Comparison of ENCODE assay signal across 9 cellular contexts in the genomic region with DNA sequence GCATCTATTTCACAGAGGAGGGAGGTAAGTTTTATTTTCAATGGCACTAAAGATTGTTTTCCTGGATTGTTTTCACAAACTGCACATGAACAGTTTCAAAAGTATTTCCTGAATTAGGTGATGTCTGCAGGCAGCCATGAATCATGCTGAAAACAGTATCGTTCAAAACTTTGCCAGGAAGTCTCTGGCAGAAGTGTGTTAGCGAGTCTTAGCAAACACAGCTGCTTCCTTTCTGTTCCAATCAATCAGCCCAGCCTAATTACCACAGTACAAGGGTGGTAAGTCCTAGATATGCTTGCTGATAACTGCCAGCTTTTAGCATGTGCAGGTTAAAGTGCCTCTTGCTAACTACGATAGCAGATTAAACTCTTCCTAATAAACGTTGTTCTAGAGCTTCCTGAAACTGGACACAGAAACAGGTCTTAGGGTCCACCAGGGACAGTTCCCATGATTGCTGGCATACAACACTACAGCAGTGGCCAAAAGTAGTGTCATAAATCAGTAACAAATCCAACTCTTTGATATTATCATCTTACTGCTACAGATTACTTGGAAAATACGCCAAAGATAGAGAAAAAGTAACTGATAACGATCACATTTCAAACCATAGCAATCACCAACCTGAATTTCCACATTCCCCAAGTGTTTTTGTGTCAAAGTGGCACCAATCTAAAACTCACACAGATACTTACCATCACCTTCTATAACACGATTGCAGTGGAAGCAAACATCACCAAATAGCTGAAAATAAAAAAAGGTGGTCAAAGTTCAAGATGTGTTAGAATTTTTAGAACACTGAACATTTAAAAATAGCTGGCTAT. TPM values are rescaled to one million over a fixed set of nuclear protein-coding genes. Genes with fewer than 3 reads are reported as not detected.
DNase-seq lines count a peak whose midpoint lies in the region; ATAC-seq and TF ChIP-seq lines count a peak whose summit lies in the region.
"Not testable (repeated sequence)": the region's sequence is repeated elsewhere in the genome, so short reads cannot be mapped to it uniquely, and the experiment has no call there.
"Had no signal": no experiment of that assay in that cellular context is flagged by ENCODE, and none has a peak within 500 bp of the region (broad histone marks: within the 10 kb centered on the region; RNA-seq: fewer than 3 reads in every experiment).

No MANE protein-coding gene starts in this region.

- BruUV-seq in Caco-2 (replicated peaks; lab: Mats Ljungman, UMichigan) (TSS peak; percentile 63), PC-3 (replicated peaks; lab: Mats Ljungman, UMichigan) (TSS peak; percentile 87)

- not testable (repeated sequence) for H3K27me3 Mint-ChIP-seq in Caco-2 (ENCODE audit: insufficient read depth, unreplicated experiment); activated T-helper 17 cell treated with anti-CD3 and anti-CD28 coated beads, Interleukin-2, amount 50 U/mL, for 72 hours

- not testable (repeated sequence) for H3K4me1 Mint-ChIP-seq in Caco-2 (ENCODE audit: low read depth, unreplicated experiment); activated T-helper 17 cell treated with anti-CD3 and anti-CD28 coated beads, Interleukin-2, amount 50 U/mL, for 72 hours

- DNase-seq in Caco-2; PC-3; heart right ventricle; left lung; omental fat pad (ENCODE audit: low spot score); thoracic aorta (ENCODE audit: low spot score): not testable (repeated sequence)

- intact Hi-C loops in Caco-2 (cut with micrococcal nuclease; ENCODE audit: unreplicated experiment); PC-3 (cut with micrococcal nuclease); heart right ventricle (cut with DNase I); left lung (cut with DNase I): not testable (repeated sequence)

- not testable (repeated sequence) for H3K4me1 ChIP-seq in Caco-2; PC-3 (ENCODE audit: insufficient read depth, low read length); heart right ventricle; left lung; thoracic aorta (ENCODE audit: control insufficient read depth in 1 of 2, low read depth in 2 of 2)

- no CpG with 5 or more reads among the region's 7 CpGs for WGBS in heart right ventricle, 2 donors

- not testable (repeated sequence) for H3K9me3 ChIP-seq in Caco-2; PC-3 (ENCODE audit: low read length); heart right ventricle; left lung; thoracic aorta

- H3K36me3 Mint-ChIP-seq in Caco-2 (ENCODE audit: insufficient read depth, unreplicated experiment); activated T-helper 17 cell treated with anti-CD3 and anti-CD28 coated beads, Interleukin-2, amount 50 U/mL, for 72 hours (ENCODE audit: low read depth): not testable (repeated sequence)

- CTCF ChIA-PET in Caco-2 (lab: Charles Lee); PC-3 (lab: Charles Lee): not testable (repeated sequence)

- not testable (repeated sequence) for TF ChIP-seq CTCF in Caco-2 (IDR thresholded peaks at IDR 0.05; ENCODE audit: insufficient read depth in 1 of 2, low read depth in 1 of 2, low read length in 1 of 2, severe bottlenecking in 1 of 2, unreplicated experiment in 1 of 2); PC-3 (conservative IDR thresholded peaks at IDR 0.05; ENCODE audit: low read depth, low read length); heart right ventricle (IDR thresholded peaks at IDR 0.05); left lung (IDR thresholded peaks at IDR 0.05); omental fat pad (IDR thresholded peaks at IDR 0.05); thoracic aorta (IDR thresholded peaks at IDR 0.05)

- H3K27me3 ChIP-seq in Caco-2 (replicated peaks; ENCODE audit: control insufficient read depth, insufficient read depth, low read length); PC-3 (ENCODE audit: low read length); heart right ventricle; left lung; thoracic aorta (replicated peaks; ENCODE audit: insufficient read depth): not testable (repeated sequence)

- not testable (repeated sequence) for H3K27ac ChIP-seq in PC-3 (ENCODE audit: low read length); heart right ventricle; left lung; thoracic aorta

- H3F3A ChIP-seq in PC-3 (ENCODE audit: low read length, unreplicated experiment): not testable (repeated sequence)

- not testable (repeated sequence) for H3K4me3 Mint-ChIP-seq in Caco-2 (ENCODE audit: unreplicated experiment); activated T-helper 17 cell treated with anti-CD3 and anti-CD28 coated beads, Interleukin-2, amount 50 U/mL, for 72 hours

- not testable (repeated sequence) for H3K4me3 ChIP-seq in Caco-2 (ENCODE audit: low read depth, low read length); PC-3 (ENCODE audit: low read length); heart right ventricle; left lung; thoracic aorta

- POLR2A ChIA-PET in Caco-2 (lab: Charles Lee); PC-3 (lab: Charles Lee; ENCODE audit: unreplicated experiment): not testable (repeated sequence)

- H3K9me2 ChIP-seq in PC-3 (replicated peaks; ENCODE audit: low read length): not testable (repeated sequence)

- H3K9ac ChIP-seq in PC-3 (ENCODE audit: low read length): not testable (repeated sequence)

- not testable (repeated sequence) for H3K9me3 Mint-ChIP-seq in Caco-2 (ENCODE audit: unreplicated experiment); activated T-helper 17 cell treated with anti-CD3 and anti-CD28 coated beads, Interleukin-2, amount 50 U/mL, for 72 hours

- ATAC-seq in PC-3 (peak; percentile 73), esophagus mucosa (peak; percentile 85), heart right ventricle (peak; percentile 28 to 88 (median 80)), left lung (peak; percentile 82), omental fat pad (ENCODE audit: low FRiP score) (peak; percentile 89), thoracic aorta (ENCODE audit: insufficient number of reproducible peaks, low FRiP score, low read depth) (peak; percentile 88)
- ATAC-seq in activated T-helper 17 cell treated with anti-CD3 and anti-CD28 coated beads, Interleukin-2, amount 50 U/mL, for 72 hours (replicated peaks): peak; percentile 71

- H2AFZ ChIP-seq in PC-3 (ENCODE audit: low read length): not testable (repeated sequence)

- not testable (repeated sequence) for H3K27ac Mint-ChIP-seq in Caco-2 (ENCODE audit: unreplicated experiment); activated T-helper 17 cell treated with anti-CD3 and anti-CD28 coated beads, Interleukin-2, amount 50 U/mL, for 72 hours

- H3K79me2 ChIP-seq in PC-3 (ENCODE audit: low read length): not testable (repeated sequence)

- H4K20me1 ChIP-seq in PC-3 (ENCODE audit: low read length): not testable (repeated sequence)

- H3K36me3 ChIP-seq in Caco-2 (ENCODE audit: control insufficient read depth, insufficient read depth, low read length); PC-3 (ENCODE audit: low read depth, low read length); heart right ventricle; left lung; thoracic aorta: not testable (repeated sequence)

- not testable (repeated sequence) for H3K4me2 ChIP-seq in PC-3 (ENCODE audit: low read length)

RNA-seq across cellular contexts. Expression of a gene that starts 23.3 kb away (rescaled TPM):
- total RNA-seq in Caco-2 (2022): 2.4 and 2.5 TPM in 2 replicates
- 0.33 TPM in 1 of 2 replicates, not detected in the other for total RNA-seq in PC-3 (2014; rRNA removed)
- 1 to 10 TPM in 1 of 2 donors, under 1 TPM in 1; 0.43 to 2.9 TPM for total RNA-seq in activated T-helper 17 cell treated with anti-CD3 and anti-CD28 coated beads, Interleukin-2, amount 50 U/mL, for 72 hours
- 0.20 TPM for total RNA-seq in esophagus mucosa
- total RNA-seq in heart right ventricle: 1 to 10 TPM; 2.6 to 5.6 (median 3.2) TPM
- 1 to 10 TPM; 1.2 to 1.6 TPM for polyA plus RNA-seq in heart right ventricle
- 1 to 10 TPM; 1.6 to 2.0 TPM for total RNA-seq in left lung
- 10 to 100 TPM in 1 of 4 donors, 1 to 10 TPM in 3; 2.0 to 20.2 (median 3.8) TPM for total RNA-seq in omental fat pad
- total RNA-seq in thoracic aorta: 10 to 100 TPM; 24.6 to 66.8 TPM
- total RNA-seq: H1 had no signal
